ENCODE assay signal across 9 cellular contexts in the genomic region with DNA sequence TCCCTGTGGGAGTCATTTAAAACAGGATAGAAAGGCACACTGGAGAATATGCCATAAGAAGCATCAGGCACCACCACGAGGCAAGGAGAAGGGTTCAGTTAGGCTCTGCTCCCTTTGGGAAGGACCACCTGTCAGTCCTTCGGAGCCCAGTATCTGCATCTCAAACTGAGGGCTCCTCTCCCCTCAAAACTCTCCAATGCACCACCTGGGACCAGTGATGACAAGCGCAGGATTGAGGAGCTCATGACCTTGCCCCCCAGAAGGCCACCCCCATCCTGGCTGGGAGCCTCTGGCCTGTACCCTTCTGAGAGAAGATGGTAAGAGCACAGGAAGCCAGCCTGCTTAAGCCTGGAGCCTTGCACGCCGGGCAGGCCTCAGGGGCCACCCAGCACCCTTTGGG.
"Had no signal": no experiment of that assay in that cellular context is flagged by ENCODE, and none has a peak within 500 bp of the region (broad histone marks: within the 10 kb centered on the region; RNA-seq: fewer than 3 reads in every experiment).

No MANE protein-coding gene starts in this region.

- H3K4me3 Mint-ChIP-seq: GM23338, H9, HFFc6 had no signal

- H3K27ac ChIP-seq: GM23248 had no signal

- H2AFZ ChIP-seq: GM23248, GM23338 had no signal

- DNase-seq: GM23248, GOT3, H7, H9, HCEC 1CT, HFFc6 had no signal

- H3K27ac Mint-ChIP-seq: GM23338, H9, HFFc6 had no signal

- H3K9ac ChIP-seq: GM23248 had no signal

- H3K4me1 ChIP-seq: HAP-1 had no signal

- H3K36me3 ChIP-seq: HAP-1 had no signal

- H3K4me2 ChIP-seq: GM23338 had no signal

- H3K4me3 ChIP-seq: GM23248, GM23338, HAP-1 had no signal

- H3K9me3 ChIP-seq: HAP-1 had no signal

- ATAC-seq: GM23338, HCT116 had no signal
